8 cellular contexts compared by ENCODE assay signal in the genomic region with DNA sequence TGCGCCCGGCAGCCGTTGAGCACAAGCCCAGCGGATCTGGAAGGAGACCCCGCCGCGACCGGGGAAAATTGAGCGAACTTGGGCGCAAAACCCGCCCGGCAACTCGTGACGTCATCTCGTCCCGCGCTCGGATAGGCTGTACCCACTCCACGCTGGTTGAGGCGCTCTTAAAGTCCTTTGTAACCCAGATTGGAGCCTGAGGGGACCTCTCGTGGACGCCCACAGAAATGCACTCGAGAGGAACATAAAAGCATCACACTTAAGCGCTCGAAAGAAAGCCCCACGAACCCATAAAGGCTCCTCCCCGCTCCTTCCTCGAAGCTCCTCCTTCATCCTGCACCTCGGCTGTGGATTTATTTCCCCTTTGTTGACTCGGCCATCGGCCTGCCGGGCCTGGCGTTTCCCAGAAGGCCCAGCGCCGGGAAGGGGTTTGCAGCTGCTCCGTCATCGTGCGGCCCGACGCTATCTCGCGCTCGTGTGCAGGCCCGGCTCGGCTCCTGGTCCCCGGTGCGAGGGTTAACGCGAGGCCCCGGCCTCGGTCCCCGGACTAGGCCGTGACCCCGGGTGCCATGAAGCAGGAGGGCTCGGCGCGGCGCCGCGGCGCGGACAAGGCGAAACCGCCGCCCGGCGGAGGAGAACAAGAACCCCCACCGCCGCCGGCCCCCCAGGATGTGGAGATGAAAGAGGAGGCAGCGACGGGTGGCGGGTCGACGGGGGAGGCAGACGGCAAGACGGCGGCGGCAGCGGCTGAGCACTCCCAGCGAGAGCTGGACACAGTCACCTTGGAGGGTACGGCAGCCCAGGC. TPM values are rescaled to one million over a fixed set of nuclear protein-coding genes. Genes with fewer than 3 reads are reported as not detected.
DNase-seq lines count a peak whose midpoint lies in the region; ATAC-seq and TF ChIP-seq lines count a peak whose summit lies in the region.

Gene PSMD3 (plus strand): TSS at position 406 of the 805 bp plus-strand sequence. CDS start 164 bp downstream, at position 570.

- H3K9me3 ChIP-seq in IMR-90 (ENCODE audit: control insufficient read depth, insufficient read depth, low read length) (no peaks in the 10 kb centered on the region), OCI-LY7 (ENCODE audit: low read length) (no peaks in the 10 kb centered on the region)

- peak within 1 kb of the TSS; percentile 79 for H3K9ac ChIP-seq in IMR-90 (ENCODE audit: low read depth, low read length)

- H3K36me3 ChIP-seq in IMR-90 (ENCODE audit: control insufficient read depth, insufficient read depth, low read length) (peaks cover 15% of the 10 kb centered on the region), OCI-LY7 (ENCODE audit: insufficient read depth, low read length) (peaks cover 35% of the 10 kb centered on the region)

- peaks cover 8% of the 10 kb centered on the region; the same call in 1 of the 2 replicates for H3K9me1 ChIP-seq in IMR-90 (ENCODE audit: insufficient read depth, low read length)

- H3K56ac ChIP-seq in IMR-90 (ENCODE audit: extremely low read depth, insufficient read depth, low read length), result peak within 1 kb of the TSS; percentile 84

- intact Hi-C loops in IMR-90 (cut with micrococcal nuclease), result loop anchor here (1.0 to 10.0 kb wide), 3 partner anchors 21 to 356 kb away; partner anchors contain the start of gene PPP1R1B
- intact Hi-C loops in OCI-LY7 (cut with micrococcal nuclease; ENCODE audit: unreplicated experiment), result loop anchor here (1.0 kb wide), 6 partner anchors 21 to 358 kb away; partner anchors contain the start of genes IKZF3, LRRC3C and ORMDL3

- H2AK9ac ChIP-seq in IMR-90 (replicated peaks; ENCODE audit: low read depth, low read length, poor library complexity), result peak within 1 kb of the TSS; percentile 88

- DNase-seq in DMS153 (lab: John Stamatoyannopoulos, UW), result peak; percentile 99
- DNase-seq in IMR-90, result peak; percentile 100
- DNase-seq in OCI-LY7 (ENCODE audit: low spot score), result peak; percentile 100
- DNase-seq in activated T-cell treated with anti-CD3 and anti-CD28 coated beads for 1 hour (ENCODE audit: low read depth), result peak; percentile 94
- DNase-seq in endothelial cell (ENCODE audit: low spot score), result peak; percentile 98
- DNase-seq in midbrain (lab: John Stamatoyannopoulos, UW), result peak; percentile 100
- peak; percentile 93 for DNase-seq in stimulated activated CD8-positive, alpha-beta memory T cell treated with anti-CD3 and anti-CD28 coated beads, Interleukin-2, amount 100 ng/mL, for 1 hour (ENCODE audit: low read depth in 2 of 2)

- H2BK15ac ChIP-seq in IMR-90 (ENCODE audit: low read depth, low read length), result peak within 1 kb of the TSS; percentile 68; the same call in 2 of the 3 replicates

- H3K27ac Mint-ChIP-seq in endothelial cell (ENCODE audit: unreplicated experiment), result peak within 1 kb of the TSS; percentile 97

- H3K4me2 ChIP-seq in IMR-90 (ENCODE audit: low read depth, low read length) (peak within 1 kb of the TSS; percentile 97), OCI-LY7 (ENCODE audit: low read length) (peak within 1 kb of the TSS; percentile 93)

- peak within 1 kb of the TSS; percentile 23; the same call in 1 of the 2 replicates for H2BK20ac ChIP-seq in IMR-90 (ENCODE audit: low read depth, low read length)

- H4K8ac ChIP-seq in IMR-90 (ENCODE audit: low read depth in 2 of 2, low read length in 2 of 2), result peak within 1 kb of the TSS; percentile 66 to 93

- peak; percentile 89 for TF ChIP-seq POLR2A in IMR-90 (IDR thresholded peaks at IDR 0.05; ENCODE audit: low read depth, low read length)

- POLR2A ChIA-PET in IMR-90 (lab: Charles Lee; ENCODE audit: unreplicated experiment) (interaction anchor here (1.1 kb wide), 1 partner anchor 22 kb away, joined by 3 read pairs; no protein-coding TSS in a partner anchor), OCI-LY7 (lab: Charles Lee) (interaction anchor here (0.7 to 1.8 kb wide), 6 partner anchors 12 to 251 kb away, joined by 3 to 7 read pairs (median 4); partner anchors contain the start of gene MED24)

- in situ Hi-C loops in IMR-90 (cut with MboI; ENCODE audit: low sequenced_read_pairs), result no loop called here

- H3K27ac ChIP-seq in IMR-90 (ENCODE audit: insufficient read depth, low read length) (peak within 1 kb of the TSS; percentile 54), OCI-LY7 (ENCODE audit: low read depth, low read length, poor library complexity, severe bottlenecking) (peak within 1 kb of the TSS; percentile 64)

- peak within 1 kb of the TSS; percentile 76 for H3K4ac ChIP-seq in IMR-90 (ENCODE audit: low read depth, low read length)

- H3K79me2 ChIP-seq in OCI-LY7 (ENCODE audit: insufficient read depth, low read depth, low read length), result peaks cover 30% of the 10 kb centered on the region

- dilution Hi-C loops in IMR-90 (cut with HindIII; ENCODE audit: low sequenced_read_pairs, unreplicated experiment), result no loop called here

- WGBS in IMR-90 (ENCODE audit: extremely low coverage in 2 of 2, insufficient read length in 1 of 2), 2 experiments, result 0% methylated on average over 42 of the region's 82 CpGs; no CpG with 5 or more reads in 1 of the 2 experiments

- CTCF ChIA-PET in IMR-90 (lab: Yijun Ruan, JAX), result interaction anchor here (0.5 to 4.0 kb wide), 8 partner anchors 10 to 630 kb away, joined by 3 to 23 read pairs (median 4); no protein-coding TSS in a partner anchor
- CTCF ChIA-PET in OCI-LY7 (lab: Charles Lee; ENCODE audit: unreplicated experiment), result no interaction called here

- peak within 1 kb of the TSS; percentile 99 for H3K4me3 Mint-ChIP-seq in endothelial cell (ENCODE audit: unreplicated experiment)

- no peaks in the 10 kb centered on the region for H3K27me3 ChIP-seq in IMR-90 (ENCODE audit: control insufficient read depth, insufficient read depth, low read length)

- H3K4me1 Mint-ChIP-seq in endothelial cell (ENCODE audit: unreplicated experiment), result peaks cover 22% of the 10 kb centered on the region

- H3K9me3 Mint-ChIP-seq in endothelial cell (ENCODE audit: unreplicated experiment), result no peaks in the 10 kb centered on the region

- H3K14ac ChIP-seq in IMR-90 (replicated peaks; ENCODE audit: low read depth, low read length), result peak within 1 kb of the TSS; percentile 92

- peaks cover 12% of the 10 kb centered on the region for H3K36me3 Mint-ChIP-seq in endothelial cell (ENCODE audit: low read depth, unreplicated experiment)

- peak within 1 kb of the TSS; percentile 80 for H2BK120ac ChIP-seq in IMR-90 (ENCODE audit: low read depth, low read length)

- TF ChIP-seq RAD21 in IMR-90 (IDR thresholded peaks at IDR 0.05; ENCODE audit: low read length), result peak; percentile 92

- BruUV-seq in IMR-90 (replicated peaks; lab: Mats Ljungman, UMichigan) (no TSS peak), OCI-LY7 (replicated peaks; lab: Mats Ljungman, UMichigan) (no TSS peak)

- H3K4me3 ChIP-seq in IMR-90 (ENCODE audit: insufficient read depth, low read depth, low read length) (peak within 1 kb of the TSS; percentile 80), OCI-LY7 (ENCODE audit: low read depth, low read length, poor library complexity, severe bottlenecking) (peak within 1 kb of the TSS; percentile 96)

- H3K4me1 ChIP-seq in IMR-90 (ENCODE audit: control insufficient read depth, insufficient read depth, low read length) (peaks cover 8% of the 10 kb centered on the region; the same call in 1 of the 2 replicates), OCI-LY7 (ENCODE audit: insufficient read depth, low read length, poor library complexity, severe bottlenecking) (peaks cover 23% of the 10 kb centered on the region)

- H3K79me1 ChIP-seq in IMR-90 (ENCODE audit: low read depth in 1 of 2, low read length in 2 of 2), result peaks cover 10 to 22% of the 10 kb centered on the region in 2 experiments

- peak within 1 kb of the TSS; percentile 80 for H4K91ac ChIP-seq in IMR-90 (ENCODE audit: insufficient read depth, low read depth, low read length)

- peak; percentile 86 for ATAC-seq in GM21528 (IDR thresholded peaks at IDR 0.05; ENCODE audit: low FRiP score, unreplicated experiment)
- peak; percentile 95 for ATAC-seq in IMR-90 (ENCODE audit: low read depth)

- H2BK5ac ChIP-seq in IMR-90 (ENCODE audit: low read depth, low read length, poor library complexity, severe bottlenecking), result peak within 1 kb of the TSS; percentile 72

- H3K9me2 ChIP-seq in OCI-LY7 (ENCODE audit: insufficient read depth, low read length), result no peaks in the 10 kb centered on the region

- H3K18ac ChIP-seq in IMR-90 (ENCODE audit: low read depth, low read length), result peak within 1 kb of the TSS; percentile 47; the same call in 1 of the 2 replicates

- peak within 1 kb of the TSS; percentile 41; the same call in 1 of the 2 replicates for H2AK5ac ChIP-seq in IMR-90 (ENCODE audit: low read depth, low read length)

- peak within 1 kb of the TSS; percentile 84 for H3K23ac ChIP-seq in IMR-90 (ENCODE audit: low read depth, low read length)

- H4K20me1 ChIP-seq in IMR-90 (ENCODE audit: insufficient read depth, low read length) (peaks cover 15% of the 10 kb centered on the region), OCI-LY7 (ENCODE audit: insufficient read depth, low read length) (peaks cover 22% of the 10 kb centered on the region; the same call in 1 of the 2 replicates)

- peak within 1 kb of the TSS; percentile 58 for H4K5ac ChIP-seq in IMR-90 (ENCODE audit: low read depth, low read length)

- H2AFZ ChIP-seq in IMR-90 (replicated peaks; ENCODE audit: low read length, poor library complexity) (peak within 1 kb of the TSS; percentile 97), OCI-LY7 (ENCODE audit: low read length) (peak within 1 kb of the TSS; percentile 85)

- peak; percentile 98 for TF ChIP-seq CTCF in IMR-90 (conservative IDR thresholded peaks at IDR 0.05; ENCODE audit: low read depth, low read length)
- TF ChIP-seq CTCF in OCI-LY7 (conservative IDR thresholded peaks at IDR 0.05; ENCODE audit: low read length), result peak; percentile 79
- peak; percentile 81 for TF ChIP-seq CTCF in endothelial cell (IDR thresholded peaks at IDR 0.05; ENCODE audit: unreplicated experiment)

- peaks cover 8% of the 10 kb centered on the region for H3K27me3 Mint-ChIP-seq in endothelial cell (ENCODE audit: unreplicated experiment)

TF ChIP-seq in IMR-90, 13 proteins besides CTCF, POLR2A, EP300 and RAD21 (continues in another document):
- TF ChIP-seq MXI1 (IDR thresholded peaks at IDR 0.05; ENCODE audit: borderline replicate concordance, low read depth, low read length) (peak; percentile 78; the same call in 1 of the 2 replicates), MAFK (IDR thresholded peaks at IDR 0.05; ENCODE audit: low read depth, low read length) (peak; percentile 19; the same call in 1 of the 2 replicates), CEBPB (IDR thresholded peaks at IDR 0.05; ENCODE audit: low read depth, low read length) (no peak), BHLHE40 (IDR thresholded peaks at IDR 0.05; ENCODE audit: low read depth, low read length) (peak; percentile 30)

RNA-seq across cellular contexts. Expression of gene PSMD3, which starts in this region (rescaled TPM):
- total RNA-seq in IMR-90 (2012; rRNA removed) (123 and 125 TPM in 2 replicates), OCI-LY7 (2022) (140 and 150 TPM in 2 replicates), endothelial cell (ENCODE audit: unreplicated experiment) (132 TPM)
- 154 and 155 TPM in 2 replicates for polyA plus RNA-seq in IMR-90 (2012; rRNA removed)
- polyA plus RNA-seq in IMR-90 (2012; cell fraction: cytosol; rRNA removed), result 69.3 and 125 TPM in 2 replicates
- polyA plus RNA-seq in IMR-90 (2012; cell fraction: nucleus; rRNA removed; ENCODE audit: low replicate concordance), result 121 and 167 TPM in 2 replicates
- 149 and 150 TPM in 2 replicates for total RNA-seq in OCI-LY7 (2014; rRNA removed; shearing (Covaris generic))

Comparison
In these comparisons a context has a peak if more than half of its experiments do, and no peak if none do; other contexts are left out.
1. Peak in every context shown above with its lines: DNase-seq, ATAC-seq, H3K4me3 ChIP-seq and H3K27ac ChIP-seq.